In the genomic region with DNA sequence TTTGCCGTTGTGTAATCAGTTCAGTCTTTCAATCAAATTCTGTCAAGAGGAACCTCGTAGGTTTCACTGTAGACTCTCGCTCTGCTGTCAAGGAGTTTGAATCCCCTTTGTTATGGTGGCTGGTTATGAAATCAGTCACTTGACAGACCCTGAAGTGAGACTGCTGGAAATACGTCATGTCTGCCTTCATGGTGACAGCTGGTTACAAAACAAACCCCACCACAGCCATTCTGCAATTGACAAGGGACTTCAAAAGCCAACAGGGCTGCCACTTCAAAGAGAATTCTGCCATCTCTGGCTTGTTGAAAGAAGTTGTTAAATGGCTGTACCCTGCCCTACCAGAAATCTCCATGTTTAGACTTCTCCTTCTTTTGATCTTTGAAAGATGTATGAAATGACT, we compare ENCODE assay signal across 10 cellular contexts.
DNase-seq lines count a peak whose midpoint lies in the region; ATAC-seq and TF ChIP-seq lines count a peak whose summit lies in the region.
"Had no signal": no experiment of that assay in that cellular context is flagged by ENCODE, and none has a peak within 500 bp of the region (broad histone marks: within the 10 kb centered on the region; RNA-seq: fewer than 3 reads in every experiment).

No MANE protein-coding gene starts in this region.

- H3K27ac Mint-ChIP-seq in CD4-positive, alpha-beta memory T cell, result peak overlapping the region in 5 of 7 donors; percentile 18 to 71 (median 59)
- peak overlapping the region; percentile 38 for H3K27ac Mint-ChIP-seq in memory B cell

- H3K36me3 ChIP-seq in CD4-positive, alpha-beta memory T cell (ENCODE audit: insufficient read depth, low read length), result no peaks in the 10 kb centered on the region

- no peak overlapping the region for H3K27ac ChIP-seq in CD4-positive, alpha-beta memory T cell (ENCODE audit: low read depth, low read length)

- intact Hi-C loops in CD4-positive, alpha-beta memory T cell (cut with micrococcal nuclease), result loop anchor here (10.0 kb wide), 1 partner anchor 327 kb away; no protein-coding TSS in a partner anchor

- TF ChIP-seq POLR2A in GM18505 (IDR thresholded peaks at IDR 0.05; ENCODE audit: borderline replicate concordance, extremely low read depth, insufficient read depth, insufficient read length), result no peak

- POLR2A ChIA-PET in CD4-positive, alpha-beta memory T cell (lab: Charles Lee; ENCODE audit: partially characterized antibody), result no interaction called here

- in situ Hi-C loops in GM13976 (cut with MboI; ENCODE audit: low sequenced_read_pairs, unreplicated experiment), result no loop called here

- peaks cover 5 to 32% of the 10 kb centered on the region in 2 donors for H3K36me3 Mint-ChIP-seq in CD4-positive, alpha-beta memory T cell
- H3K36me3 Mint-ChIP-seq in memory B cell, result peaks cover 13% of the 10 kb centered on the region

- H3K9me3 ChIP-seq in CD4-positive, alpha-beta memory T cell (ENCODE audit: control insufficient read depth in 1 of 2, low read length in 2 of 2), result no peaks in the 10 kb centered on the region

- CTCF ChIA-PET in CD4-positive, alpha-beta memory T cell (lab: Charles Lee; ENCODE audit: partially characterized antibody), result no interaction called here

- no peak overlapping the region for H3K4me3 Mint-ChIP-seq in CD4-positive, alpha-beta memory T cell
- no peak overlapping the region for H3K4me3 Mint-ChIP-seq in memory B cell

- H3K9me3 Mint-ChIP-seq in CD4-positive, alpha-beta memory T cell, result no peaks in the 10 kb centered on the region
- no peaks in the 10 kb centered on the region for H3K9me3 Mint-ChIP-seq in memory B cell

- peak; percentile 12 to 50 (median 32) for DNase-seq in CD4-positive, alpha-beta memory T cell
- DNase-seq in GM13976 (ENCODE audit: low spot score), result peak; percentile 19
- DNase-seq in T-helper 22 cell (ENCODE audit: low read depth), result peak; percentile 1
- DNase-seq in memory B cell (ENCODE audit: low spot score in 2 of 2), result no peak
- DNase-seq in NCI-H146 treated with DMSO at 0.1 percent for 48 hours (lab: John Stamatoyannopoulos, UW; ENCODE audit: unreplicated experiment), result no peak
- no peak for DNase-seq in NCI-H1436 (lab: John Stamatoyannopoulos, UW)
- DNase-seq: NCI-H1694 treated with DMSO at 0.1 percent for 48 hours, Right ventricle myocardium superior had no signal

- no peak for TF ChIP-seq CTCF in GM13976 (IDR thresholded peaks at IDR 0.05; ENCODE audit: borderline replicate concordance, control extremely low read depth, extremely low read depth, insufficient read depth, missing control alignments)

- ATAC-seq in memory B cell (ENCODE audit: low read depth) (peak; percentile 38), GM18505 (IDR thresholded peaks at IDR 0.05; ENCODE audit: unreplicated experiment) (no peak), GM18517 (IDR thresholded peaks at IDR 0.05; ENCODE audit: unreplicated experiment) (no peak)

- no peaks in the 10 kb centered on the region for H3K4me1 ChIP-seq in CD4-positive, alpha-beta memory T cell (ENCODE audit: insufficient read depth, low read length)

- H3K4me3 ChIP-seq in CD4-positive, alpha-beta memory T cell (ENCODE audit: low read length in 2 of 2), result no peak overlapping the region

- H3K27me3 ChIP-seq in CD4-positive, alpha-beta memory T cell (ENCODE audit: insufficient read depth, low read length), result no peaks in the 10 kb centered on the region

- peaks cover 0 to 8% (median 6%) of the 10 kb centered on the region in 4 donors for H3K4me1 Mint-ChIP-seq in CD4-positive, alpha-beta memory T cell
- H3K4me1 Mint-ChIP-seq in memory B cell, result peaks cover 2% of the 10 kb centered on the region

- H3K27me3 Mint-ChIP-seq in CD4-positive, alpha-beta memory T cell, result no peaks in the 10 kb centered on the region
- H3K27me3 Mint-ChIP-seq in memory B cell, result no peaks in the 10 kb centered on the region

Comparison
In these comparisons a context has a peak if more than half of its experiments do, and no peak if none do; other contexts are left out.
1. DNase-seq: peak in CD4-positive, alpha-beta memory T cell (5 of 5), GM13976 (single experiment) and T-helper 22 cell (single experiment); none in memory B cell (0 of 2), NCI-H146 treated with DMSO at 0.1 percent for 48 hours (single experiment) and NCI-H1436 (single experiment).